In the genomic region with DNA sequence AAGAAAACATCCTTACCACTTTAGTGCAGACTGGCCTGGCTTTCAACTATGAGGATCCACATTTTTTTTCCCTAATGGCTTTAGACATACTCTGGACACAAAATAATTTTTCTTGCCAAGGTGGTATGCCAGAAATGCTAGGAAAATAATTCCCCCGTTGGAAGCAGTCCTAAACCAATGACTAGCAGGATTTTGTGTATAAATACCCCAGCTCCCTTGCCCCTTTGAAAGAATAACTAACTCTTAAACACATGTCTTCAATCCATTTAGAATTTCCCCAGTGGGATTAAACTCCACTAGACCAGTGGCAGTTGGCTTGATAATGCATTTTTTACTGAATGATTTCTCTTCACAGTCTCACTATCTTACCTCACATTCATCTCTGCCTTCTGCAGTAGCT, we compare ENCODE assay signal across 32 cellular contexts.
"Had no signal": no experiment of that assay in that cellular context is flagged by ENCODE, and none has a peak within 500 bp of the region (broad histone marks: within the 10 kb centered on the region; RNA-seq: fewer than 3 reads in every experiment).

No MANE protein-coding gene starts in this region.

- H3K36me3 Mint-ChIP-seq: activated CD4-positive, alpha-beta memory T cell treated with anti-CD3 and anti-CD28 coated beads for 36 hours; activated naive CD8-positive, alpha-beta T cell treated with anti-CD3 and anti-CD28 coated beads for 36 hours; naive B cell; stimulated activated memory B cell treated with anti-CD40 and anti-IgM and Interleukin-4, amounts not matched to agents 10 μg/mL and 1 μg/mL and 100 μg/mL, for 72 hours had no signal

- H3K9me3 Mint-ChIP-seq: activated CD4-positive, alpha-beta memory T cell treated with anti-CD3 and anti-CD28 coated beads for 36 hours; activated CD4-positive, alpha-beta T cell treated with anti-CD3 and anti-CD28 coated beads, Interleukin-2, amount 10 ng/mL, durations not matched to agents 24 days and 14 days; activated naive CD4-positive, alpha-beta T cell treated with anti-CD3 and anti-CD28 coated beads for 36 hours; activated naive CD8-positive, alpha-beta T cell treated with anti-CD3 and anti-CD28 coated beads for 36 hours; activated T-helper 1 cell treated with anti-CD3 and anti-CD28 coated beads, Interleukin-12 subunit alpha, Interleukin-12 subunit beta, Interleukin-2, Interleukin-4 antibody, amounts not matched to agents 30 ng/mL and 10 ng/mL and 1 ng/mL, durations not matched to agents 14 hours and 24 hours and 36 hours; central memory CD8-positive, alpha-beta T cell; stimulated activated memory B cell treated with anti-CD40 and anti-IgM and Interleukin-4, amounts not matched to agents 10 μg/mL and 1 μg/mL and 100 μg/mL, for 72 hours had no signal

- ATAC-seq: left cardiac atrium; left ventricle myocardium superior; right lobe of liver; stimulated activated memory B cell treated with anti-CD40 and anti-IgM and Interleukin-4, amounts not matched to agents 10 μg/mL and 1 μg/mL and 100 μg/mL, for 72 hours; T-helper 17 cell; upper lobe of right lung had no signal

- H3K27me3 ChIP-seq: esophagus muscularis mucosa, neutrophil, ovary, right lobe of liver, stomach, thyroid gland, upper lobe of right lung had no signal

- H3K4me1 Mint-ChIP-seq: activated CD4-positive, alpha-beta T cell treated with anti-CD3 and anti-CD28 coated beads, Interleukin-2, amount 10 ng/mL, durations not matched to agents 24 days and 14 days; activated naive CD8-positive, alpha-beta T cell treated with anti-CD3 and anti-CD28 coated beads for 36 hours; central memory CD8-positive, alpha-beta T cell; naive B cell; stimulated activated memory B cell treated with anti-CD40 and anti-IgM and Interleukin-4, amounts not matched to agents 10 μg/mL and 1 μg/mL and 100 μg/mL, for 72 hours; T-helper 17 cell had no signal

- H3K4me3 ChIP-seq: esophagus muscularis mucosa, ovary, right lobe of liver, stomach, thyroid gland, upper lobe of right lung had no signal

- H3K9me3 ChIP-seq: esophagus muscularis mucosa, neutrophil, ovary, right lobe of liver, stomach, thyroid gland, upper lobe of right lung had no signal

- DNase-seq: activated CD4-positive, alpha-beta memory T cell treated with anti-CD3 and anti-CD28 coated beads for 36 hours; activated CD4-positive, alpha-beta T cell treated with anti-CD3 and anti-CD28 coated beads, Interleukin-2, amount 10 ng/mL, durations not matched to agents 24 days and 14 days; activated CD4-positive, CD25-positive, alpha-beta regulatory T cell treated with anti-CD3 and anti-CD28 coated beads, Interleukin-2, amount 50 U/mL, for 72 hours; activated CD8-positive, alpha-beta memory T cell treated with anti-CD3 and anti-CD28 coated beads, Interleukin-2, amount 50 U/mL, for 4 hours; activated effector memory CD4-positive, alpha-beta T cell treated with anti-CD3 and anti-CD28 coated beads, Interleukin-2, amount 50 U/mL, for 16 hours; activated naive CD4-positive, alpha-beta T cell treated with anti-CD3 and anti-CD28 coated beads for 36 hours; activated naive CD8-positive, alpha-beta T cell treated with anti-CD3 and anti-CD28 coated beads for 36 hours; activated T-cell treated with anti-CD3 and anti-CD28 coated beads, Interleukin-2, amount 50 U/mL, for 1 hour; amygdala; dermis blood vessel endothelial cell; effector CD4-positive, alpha-beta T cell; head of caudate nucleus; hippocampal formation; left cardiac atrium; left ventricle myocardium superior; mammary epithelial cell; naive B cell; nephron progenitor cell; ovary; right lobe of liver; small intestine; stimulated activated CD4-positive, alpha-beta T cell treated with anti-CD3 and anti-CD28 coated beads, Interleukin-4, amount 100 ng/mL, for 24 hours; stomach; T-helper 17 cell; thyroid gland; upper lobe of right lung had no signal

- H3K36me3 ChIP-seq: esophagus muscularis mucosa, neutrophil, ovary, right lobe of liver, stomach, thyroid gland, upper lobe of right lung had no signal

- H3K27me3 Mint-ChIP-seq: activated CD4-positive, alpha-beta memory T cell treated with anti-CD3 and anti-CD28 coated beads for 36 hours; activated CD4-positive, alpha-beta T cell treated with anti-CD3 and anti-CD28 coated beads, Interleukin-2, amount 10 ng/mL, durations not matched to agents 24 days and 14 days; activated naive CD8-positive, alpha-beta T cell treated with anti-CD3 and anti-CD28 coated beads for 36 hours; central memory CD8-positive, alpha-beta T cell; naive B cell; progenitor cell of endocrine pancreas; stimulated activated memory B cell treated with anti-CD40 and anti-IgM and Interleukin-4, amounts not matched to agents 10 μg/mL and 1 μg/mL and 100 μg/mL, for 72 hours; T-helper 17 cell had no signal

- H3K4me1 ChIP-seq: esophagus muscularis mucosa, right lobe of liver, stomach, thyroid gland, upper lobe of right lung had no signal

- H3K4me3 Mint-ChIP-seq: activated CD4-positive, alpha-beta memory T cell treated with anti-CD3 and anti-CD28 coated beads for 36 hours; activated CD4-positive, alpha-beta T cell treated with anti-CD3 and anti-CD28 coated beads, Interleukin-2, amount 10 ng/mL, durations not matched to agents 24 days and 14 days; activated naive CD4-positive, alpha-beta T cell treated with anti-CD3 and anti-CD28 coated beads for 36 hours; activated naive CD8-positive, alpha-beta T cell treated with anti-CD3 and anti-CD28 coated beads for 36 hours; activated T-helper 1 cell treated with anti-CD3 and anti-CD28 coated beads, Interleukin-12 subunit alpha, Interleukin-12 subunit beta, Interleukin-2, Interleukin-4 antibody, amounts not matched to agents 30 ng/mL and 10 ng/mL and 1 ng/mL, durations not matched to agents 14 hours and 24 hours and 36 hours; central memory CD8-positive, alpha-beta T cell; naive B cell; nephron progenitor cell; stimulated activated memory B cell treated with anti-CD40 and anti-IgM and Interleukin-4, amounts not matched to agents 10 μg/mL and 1 μg/mL and 100 μg/mL, for 72 hours; T-helper 17 cell had no signal

- H3K27ac ChIP-seq: esophagus muscularis mucosa, neutrophil, ovary, right lobe of liver, stomach, thyroid gland, upper lobe of right lung had no signal

- H3K27ac Mint-ChIP-seq: activated CD4-positive, alpha-beta memory T cell treated with anti-CD3 and anti-CD28 coated beads for 36 hours; activated CD4-positive, alpha-beta T cell treated with anti-CD3 and anti-CD28 coated beads, Interleukin-2, amount 10 ng/mL, durations not matched to agents 24 days and 14 days; activated naive CD4-positive, alpha-beta T cell treated with anti-CD3 and anti-CD28 coated beads for 36 hours; activated naive CD8-positive, alpha-beta T cell treated with anti-CD3 and anti-CD28 coated beads for 36 hours; activated T-helper 1 cell treated with anti-CD3 and anti-CD28 coated beads, Interleukin-12 subunit alpha, Interleukin-12 subunit beta, Interleukin-2, Interleukin-4 antibody, amounts not matched to agents 30 ng/mL and 10 ng/mL and 1 ng/mL, durations not matched to agents 14 hours and 24 hours and 36 hours; nephron progenitor cell; progenitor cell of endocrine pancreas; stimulated activated memory B cell treated with anti-CD40 and anti-IgM and Interleukin-4, amounts not matched to agents 10 μg/mL and 1 μg/mL and 100 μg/mL, for 72 hours; T-helper 17 cell had no signal
